26 cellular contexts compared by ENCODE assay signal in genomic region chr7:133290676-133291332, GRCh38. TPM values are rescaled to one million over a fixed set of nuclear protein-coding genes. Genes with fewer than 3 reads are reported as not detected.
DNase-seq lines count a peak whose midpoint lies in the region; ATAC-seq and TF ChIP-seq lines count a peak whose summit lies in the region.
"Had no signal": no experiment of that assay in that cellular context is flagged by ENCODE, and none has a peak within 500 bp of the region (broad histone marks: within the 10 kb centered on the region; RNA-seq: fewer than 3 reads in every experiment).

No MANE protein-coding gene starts in this region.

- ATAC-seq in activated T-cell treated with anti-CD3 and anti-CD28 coated beads, Interleukin-2, amount 50 U/mL, for 4 hours = no peak
- ATAC-seq in naive thymus-derived CD4-positive, alpha-beta T cell = no peak
- ATAC-seq: activated naive CD8-positive, alpha-beta T cell treated with anti-CD3 and anti-CD28 coated beads, Interleukin-2, amount 50 U/mL, for 24 hours; T-cell had no signal

- CTCF ChIA-PET in CD8-positive, alpha-beta memory T cell (lab: Charles Lee) = interaction anchor here (0.7 kb wide), 1 partner anchor 342 kb away, joined by 3 read pairs; no protein-coding TSS in a partner anchor
- CTCF ChIA-PET in activated CD4-positive, alpha-beta memory T cell treated with anti-CD3 and anti-CD28 coated beads for 36 hours (lab: Charles Lee) = interaction anchor here (0.7 kb wide), 1 partner anchor 9 kb away, joined by 3 read pairs; no protein-coding TSS in a partner anchor
- CTCF ChIA-PET in naive thymus-derived CD4-positive, alpha-beta T cell (lab: Charles Lee) = no interaction called here

- H3K9me3 ChIP-seq in CD8-positive, alpha-beta memory T cell (ENCODE audit: low read length) = no peaks in the 10 kb centered on the region
- no peaks in the 10 kb centered on the region for H3K9me3 ChIP-seq in naive thymus-derived CD4-positive, alpha-beta T cell (ENCODE audit: control insufficient read depth in 2 of 3, low read length in 3 of 3)
- H3K9me3 ChIP-seq: BLaER1 treated with 17β-estradiol and CSF1 and Interleukin-3, amounts not matched to agents 10 nM and 100 nM; left ventricle myocardium inferior; MG63; upper lobe of left lung had no signal

- no peaks in the 10 kb centered on the region for H3K27me3 Mint-ChIP-seq in activated T-cell treated with anti-CD3 and anti-CD28 coated beads, Interleukin-2, amount 50 U/mL, for 4 hours (ENCODE audit: low read depth)
- H3K27me3 Mint-ChIP-seq in CD8-positive, alpha-beta memory T cell = no peaks in the 10 kb centered on the region
- no peaks in the 10 kb centered on the region for H3K27me3 Mint-ChIP-seq in activated CD4-positive, alpha-beta memory T cell treated with anti-CD3 and anti-CD28 coated beads for 36 hours
- H3K27me3 Mint-ChIP-seq in naive thymus-derived CD4-positive, alpha-beta T cell = no peaks in the 10 kb centered on the region
- H3K27me3 Mint-ChIP-seq: activated B cell treated with CpG ODN at 0.5 μM for 24 hours; activated naive CD8-positive, alpha-beta T cell treated with anti-CD3 and anti-CD28 coated beads, Interleukin-2, amount 50 U/mL, for 24 hours; brain; T-cell had no signal

- H3K4me1 ChIP-seq in CD8-positive, alpha-beta memory T cell (ENCODE audit: insufficient read depth, low read length) = no peaks in the 10 kb centered on the region
- no peaks in the 10 kb centered on the region for H3K4me1 ChIP-seq in naive thymus-derived CD4-positive, alpha-beta T cell (ENCODE audit: control insufficient read depth in 2 of 2, insufficient read depth in 2 of 2, low read length in 2 of 2)
- H3K4me1 ChIP-seq: upper lobe of left lung had no signal

- H3K4me3 ChIP-seq in CD8-positive, alpha-beta memory T cell (ENCODE audit: low read length) = no peak overlapping the region
- H3K4me3 ChIP-seq in naive thymus-derived CD4-positive, alpha-beta T cell (ENCODE audit: low read length) = no peak overlapping the region
- H3K4me3 ChIP-seq: BLaER1 treated with 17β-estradiol and CSF1 and Interleukin-3, amounts not matched to agents 10 nM and 100 nM; left ventricle myocardium inferior; MG63; skin epidermis; upper lobe of left lung had no signal

- peaks cover 11% of the 10 kb centered on the region for H3K36me3 ChIP-seq in CD8-positive, alpha-beta memory T cell (ENCODE audit: insufficient read depth, low read length)
- H3K36me3 ChIP-seq in naive thymus-derived CD4-positive, alpha-beta T cell (ENCODE audit: control insufficient read depth in 2 of 3, insufficient read depth in 3 of 3, low read length in 3 of 3) = peaks cover 0 to 27% (median 5%) of the 10 kb centered on the region in 3 experiments

- no peak overlapping the region for H3K27ac ChIP-seq in CD8-positive, alpha-beta memory T cell (ENCODE audit: low read depth, low read length)
- no peak overlapping the region for H3K27ac ChIP-seq in naive thymus-derived CD4-positive, alpha-beta T cell (ENCODE audit: low read depth, low read length)
- H3K27ac ChIP-seq: BLaER1 treated with 17β-estradiol and CSF1 and Interleukin-3, amounts not matched to agents 10 nM and 100 nM; left ventricle myocardium inferior; skin epidermis; upper lobe of left lung had no signal

- POLR2A ChIA-PET in CD8-positive, alpha-beta memory T cell (lab: Charles Lee) = no interaction called here
- POLR2A ChIA-PET in activated CD4-positive, alpha-beta memory T cell treated with anti-CD3 and anti-CD28 coated beads for 36 hours (lab: Charles Lee) = no interaction called here
- POLR2A ChIA-PET in naive thymus-derived CD4-positive, alpha-beta T cell (lab: Charles Lee) = no interaction called here

- peaks cover 11% of the 10 kb centered on the region for H3K4me1 Mint-ChIP-seq in activated T-cell treated with anti-CD3 and anti-CD28 coated beads, Interleukin-2, amount 50 U/mL, for 4 hours (ENCODE audit: low read depth)
- H3K4me1 Mint-ChIP-seq in CD8-positive, alpha-beta memory T cell = peaks cover 17 to 53% (median 19%) of the 10 kb centered on the region in 3 donors
- peaks cover 12% of the 10 kb centered on the region for H3K4me1 Mint-ChIP-seq in activated CD4-positive, alpha-beta memory T cell treated with anti-CD3 and anti-CD28 coated beads for 36 hours (ENCODE audit: low read depth)
- peaks cover 5 to 24% (median 12%) of the 10 kb centered on the region in 7 donors for H3K4me1 Mint-ChIP-seq in naive thymus-derived CD4-positive, alpha-beta T cell

- no peak for TF ChIP-seq CTCF in GM10266 (IDR thresholded peaks at IDR 0.05; ENCODE audit: control insufficient read depth, insufficient read depth, low read depth, missing control alignments)

- H3K4me3 Mint-ChIP-seq in activated T-cell treated with anti-CD3 and anti-CD28 coated beads, Interleukin-2, amount 50 U/mL, for 4 hours = peak overlapping the region; percentile 13
- H3K4me3 Mint-ChIP-seq in CD8-positive, alpha-beta memory T cell = peak overlapping the region in 6 of 7 donors; percentile 18 to 78 (median 42)
- no peak overlapping the region for H3K4me3 Mint-ChIP-seq in activated CD4-positive, alpha-beta memory T cell treated with anti-CD3 and anti-CD28 coated beads for 36 hours
- H3K4me3 Mint-ChIP-seq in naive thymus-derived CD4-positive, alpha-beta T cell = no peak overlapping the region
- H3K4me3 Mint-ChIP-seq: activated B cell treated with CpG ODN at 0.5 μM for 24 hours; activated naive CD8-positive, alpha-beta T cell treated with anti-CD3 and anti-CD28 coated beads, Interleukin-2, amount 50 U/mL, for 24 hours; brain had no signal

- no peaks in the 10 kb centered on the region for H3K9me3 Mint-ChIP-seq in activated T-cell treated with anti-CD3 and anti-CD28 coated beads, Interleukin-2, amount 50 U/mL, for 4 hours
- no peaks in the 10 kb centered on the region for H3K9me3 Mint-ChIP-seq in CD8-positive, alpha-beta memory T cell
- H3K9me3 Mint-ChIP-seq in activated CD4-positive, alpha-beta memory T cell treated with anti-CD3 and anti-CD28 coated beads for 36 hours = no peaks in the 10 kb centered on the region
- H3K9me3 Mint-ChIP-seq in naive thymus-derived CD4-positive, alpha-beta T cell = no peaks in the 10 kb centered on the region
- H3K9me3 Mint-ChIP-seq: activated B cell treated with CpG ODN at 0.5 μM for 24 hours; activated naive CD8-positive, alpha-beta T cell treated with anti-CD3 and anti-CD28 coated beads, Interleukin-2, amount 50 U/mL, for 24 hours; T-cell had no signal

- no peaks in the 10 kb centered on the region for H3K27me3 ChIP-seq in CD8-positive, alpha-beta memory T cell (ENCODE audit: insufficient read depth, low read length, poor library complexity, severe bottlenecking)
- H3K27me3 ChIP-seq in naive thymus-derived CD4-positive, alpha-beta T cell (ENCODE audit: control insufficient read depth in 2 of 2, insufficient read depth in 2 of 2, low read length in 2 of 2) = no peaks in the 10 kb centered on the region
- H3K27me3 ChIP-seq: BLaER1 treated with 17β-estradiol and CSF1 and Interleukin-3, amounts not matched to agents 10 nM and 100 nM; MG63; upper lobe of left lung had no signal

- DNase-seq in activated T-cell treated with anti-CD3 and anti-CD28 coated beads, Interleukin-2, amount 50 U/mL, for 4 hours = no peak
- DNase-seq in activated T-cell treated with anti-CD3 and anti-CD28 coated beads, Interleukin-2, amount 50 U/mL, for 48 hours = no peak
- no peak for DNase-seq in CD8-positive, alpha-beta memory T cell
- peak; percentile 34 for DNase-seq in activated CD4-positive, alpha-beta memory T cell treated with anti-CD3 and anti-CD28 coated beads for 36 hours
- peak; percentile 27 for DNase-seq in myocyte (ENCODE audit: low read depth)
- DNase-seq in GM10266 (ENCODE audit: extremely low spot score) = no peak
- no peak for DNase-seq in naive thymus-derived CD4-positive, alpha-beta T cell
- no peak for DNase-seq in AG08395 (ENCODE audit: low spot score)
- DNase-seq: activated B cell treated with CpG ODN at 0.5 μM for 24 hours; activated naive CD8-positive, alpha-beta T cell treated with anti-CD3 and anti-CD28 coated beads, Interleukin-2, amount 50 U/mL, for 24 hours; Calu3; DND-41; KG1; left ventricle myocardium inferior; NCI-H1417; NCI-H2081 treated with DMSO at 0.1 percent for 48 hours; NCI-H345; NCI-H774; nucleus accumbens; RPMI8226; T-cell; upper lobe of left lung had no signal

- H3K36me3 Mint-ChIP-seq in activated T-cell treated with anti-CD3 and anti-CD28 coated beads, Interleukin-2, amount 50 U/mL, for 4 hours (ENCODE audit: insufficient read depth) = peaks cover 37% of the 10 kb centered on the region
- peaks cover 26 to 59% (median 33%) of the 10 kb centered on the region in 3 donors for H3K36me3 Mint-ChIP-seq in CD8-positive, alpha-beta memory T cell
- H3K36me3 Mint-ChIP-seq in activated CD4-positive, alpha-beta memory T cell treated with anti-CD3 and anti-CD28 coated beads for 36 hours = peaks cover 34% of the 10 kb centered on the region
- peaks cover 10 to 74% (median 53%) of the 10 kb centered on the region in 5 donors for H3K36me3 Mint-ChIP-seq in naive thymus-derived CD4-positive, alpha-beta T cell

- intact Hi-C loops in activated CD4-positive, alpha-beta memory T cell treated with anti-CD3 and anti-CD28 coated beads for 36 hours (cut with micrococcal nuclease) = loop anchor here (10.0 kb wide), 1 partner anchor 56 kb away; no protein-coding TSS in a partner anchor
- intact Hi-C loops in naive thymus-derived CD4-positive, alpha-beta T cell (cut with micrococcal nuclease) = no loop called here

- H3K27ac Mint-ChIP-seq in CD8-positive, alpha-beta memory T cell = peak overlapping the region in 5 of 8 donors; percentile 40 to 82 (median 63)
- H3K27ac Mint-ChIP-seq in activated CD4-positive, alpha-beta memory T cell treated with anti-CD3 and anti-CD28 coated beads for 36 hours = no peak overlapping the region
- H3K27ac Mint-ChIP-seq in naive thymus-derived CD4-positive, alpha-beta T cell = no peak overlapping the region
- H3K27ac Mint-ChIP-seq: activated B cell treated with CpG ODN at 0.5 μM for 24 hours; activated naive CD8-positive, alpha-beta T cell treated with anti-CD3 and anti-CD28 coated beads, Interleukin-2, amount 50 U/mL, for 24 hours; T-cell had no signal

RNA-seq across cellular contexts. Expression of gene EXOC4, which starts 37.9 kb away (rescaled TPM):
- total RNA-seq in activated T-cell treated with anti-CD3 and anti-CD28 coated beads, Interleukin-2, amount 50 U/mL, for 4 hours = 10 to 100 TPM; 23.9 to 30.4 (median 26.0) TPM
- total RNA-seq in CD8-positive, alpha-beta memory T cell = 10 to 100 TPM; 50.3 to 53.2 TPM
- 34.5 TPM for polyA plus RNA-seq in CD8-positive, alpha-beta memory T cell
- total RNA-seq in activated CD4-positive, alpha-beta memory T cell treated with anti-CD3 and anti-CD28 coated beads for 36 hours = 10 to 100 TPM; 55.8 to 60.8 TPM
- total RNA-seq in myocyte = 102 and 106 TPM in 2 replicates
- polyA plus RNA-seq in myocyte (2012) = 61.3 TPM
- 100 to 1,000 TPM in 1 of 5 experiments, 10 to 100 TPM in 4; 65.4 to 106 (median 82.9) TPM for total RNA-seq in naive thymus-derived CD4-positive, alpha-beta T cell
- 10 to 100 TPM; 44.1 to 48.9 TPM for polyA plus RNA-seq in naive thymus-derived CD4-positive, alpha-beta T cell

Comparison
In these comparisons a context has a peak if more than half of its experiments do, and no peak if none do; other contexts are left out.
1. DNase-seq: peak in activated CD4-positive, alpha-beta memory T cell treated with anti-CD3 and anti-CD28 coated beads for 36 hours (single experiment) and myocyte (single experiment); none in activated T-cell treated with anti-CD3 and anti-CD28 coated beads, Interleukin-2, amount 50 U/mL, for 4 hours (single experiment), activated T-cell treated with anti-CD3 and anti-CD28 coated beads, Interleukin-2, amount 50 U/mL, for 48 hours (0 of 2), CD8-positive, alpha-beta memory T cell (0 of 5), GM10266 (single experiment), naive thymus-derived CD4-positive, alpha-beta T cell (0 of 9) and AG08395 (single experiment).
2. H3K4me3 Mint-ChIP-seq: peak in activated T-cell treated with anti-CD3 and anti-CD28 coated beads, Interleukin-2, amount 50 U/mL, for 4 hours (single experiment) and CD8-positive, alpha-beta memory T cell (6 of 7); none in activated CD4-positive, alpha-beta memory T cell treated with anti-CD3 and anti-CD28 coated beads for 36 hours (single experiment) and naive thymus-derived CD4-positive, alpha-beta T cell (0 of 10).
3. H3K27ac Mint-ChIP-seq: peak in CD8-positive, alpha-beta memory T cell (5 of 8); none in activated CD4-positive, alpha-beta memory T cell treated with anti-CD3 and anti-CD28 coated beads for 36 hours (single experiment) and naive thymus-derived CD4-positive, alpha-beta T cell (0 of 9).